Comparison of ENCODE assay signal across 1 cellular context in the genomic region with DNA sequence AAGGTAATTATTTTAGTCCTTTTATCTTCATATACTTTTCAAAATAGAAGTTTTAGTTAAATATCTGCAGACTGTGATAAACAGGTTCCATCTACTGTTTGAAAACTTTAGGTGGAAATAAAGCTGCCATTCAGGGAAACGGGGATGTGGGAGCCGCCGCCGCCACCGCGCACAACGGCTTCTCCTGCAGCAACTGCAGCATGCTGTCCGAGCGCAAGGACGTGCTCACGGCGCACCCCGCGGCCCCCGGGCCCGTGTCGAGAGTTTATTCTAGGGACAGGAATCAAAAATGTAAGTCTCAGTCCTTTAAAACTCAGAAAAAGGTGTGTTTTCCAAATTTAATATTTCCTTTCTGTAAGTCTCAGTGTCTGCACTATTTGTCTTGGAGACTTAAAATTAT.
TF ChIP-seq lines count a peak whose summit lies in the region.

No MANE protein-coding gene starts in this region.

TF ChIP-seq in GM23338, 12 proteins besides CTCF, POLR2A, EP300 and RAD21 (continued from another document):
- TF ChIP-seq ZNF114 (CRISPR knock-in tag; IDR thresholded peaks at IDR 0.05) (no peak), STAT1 (IDR thresholded peaks at IDR 0.05; ENCODE audit: unreplicated experiment) (no peak)
- TF ChIP-seq, protein P1, sequence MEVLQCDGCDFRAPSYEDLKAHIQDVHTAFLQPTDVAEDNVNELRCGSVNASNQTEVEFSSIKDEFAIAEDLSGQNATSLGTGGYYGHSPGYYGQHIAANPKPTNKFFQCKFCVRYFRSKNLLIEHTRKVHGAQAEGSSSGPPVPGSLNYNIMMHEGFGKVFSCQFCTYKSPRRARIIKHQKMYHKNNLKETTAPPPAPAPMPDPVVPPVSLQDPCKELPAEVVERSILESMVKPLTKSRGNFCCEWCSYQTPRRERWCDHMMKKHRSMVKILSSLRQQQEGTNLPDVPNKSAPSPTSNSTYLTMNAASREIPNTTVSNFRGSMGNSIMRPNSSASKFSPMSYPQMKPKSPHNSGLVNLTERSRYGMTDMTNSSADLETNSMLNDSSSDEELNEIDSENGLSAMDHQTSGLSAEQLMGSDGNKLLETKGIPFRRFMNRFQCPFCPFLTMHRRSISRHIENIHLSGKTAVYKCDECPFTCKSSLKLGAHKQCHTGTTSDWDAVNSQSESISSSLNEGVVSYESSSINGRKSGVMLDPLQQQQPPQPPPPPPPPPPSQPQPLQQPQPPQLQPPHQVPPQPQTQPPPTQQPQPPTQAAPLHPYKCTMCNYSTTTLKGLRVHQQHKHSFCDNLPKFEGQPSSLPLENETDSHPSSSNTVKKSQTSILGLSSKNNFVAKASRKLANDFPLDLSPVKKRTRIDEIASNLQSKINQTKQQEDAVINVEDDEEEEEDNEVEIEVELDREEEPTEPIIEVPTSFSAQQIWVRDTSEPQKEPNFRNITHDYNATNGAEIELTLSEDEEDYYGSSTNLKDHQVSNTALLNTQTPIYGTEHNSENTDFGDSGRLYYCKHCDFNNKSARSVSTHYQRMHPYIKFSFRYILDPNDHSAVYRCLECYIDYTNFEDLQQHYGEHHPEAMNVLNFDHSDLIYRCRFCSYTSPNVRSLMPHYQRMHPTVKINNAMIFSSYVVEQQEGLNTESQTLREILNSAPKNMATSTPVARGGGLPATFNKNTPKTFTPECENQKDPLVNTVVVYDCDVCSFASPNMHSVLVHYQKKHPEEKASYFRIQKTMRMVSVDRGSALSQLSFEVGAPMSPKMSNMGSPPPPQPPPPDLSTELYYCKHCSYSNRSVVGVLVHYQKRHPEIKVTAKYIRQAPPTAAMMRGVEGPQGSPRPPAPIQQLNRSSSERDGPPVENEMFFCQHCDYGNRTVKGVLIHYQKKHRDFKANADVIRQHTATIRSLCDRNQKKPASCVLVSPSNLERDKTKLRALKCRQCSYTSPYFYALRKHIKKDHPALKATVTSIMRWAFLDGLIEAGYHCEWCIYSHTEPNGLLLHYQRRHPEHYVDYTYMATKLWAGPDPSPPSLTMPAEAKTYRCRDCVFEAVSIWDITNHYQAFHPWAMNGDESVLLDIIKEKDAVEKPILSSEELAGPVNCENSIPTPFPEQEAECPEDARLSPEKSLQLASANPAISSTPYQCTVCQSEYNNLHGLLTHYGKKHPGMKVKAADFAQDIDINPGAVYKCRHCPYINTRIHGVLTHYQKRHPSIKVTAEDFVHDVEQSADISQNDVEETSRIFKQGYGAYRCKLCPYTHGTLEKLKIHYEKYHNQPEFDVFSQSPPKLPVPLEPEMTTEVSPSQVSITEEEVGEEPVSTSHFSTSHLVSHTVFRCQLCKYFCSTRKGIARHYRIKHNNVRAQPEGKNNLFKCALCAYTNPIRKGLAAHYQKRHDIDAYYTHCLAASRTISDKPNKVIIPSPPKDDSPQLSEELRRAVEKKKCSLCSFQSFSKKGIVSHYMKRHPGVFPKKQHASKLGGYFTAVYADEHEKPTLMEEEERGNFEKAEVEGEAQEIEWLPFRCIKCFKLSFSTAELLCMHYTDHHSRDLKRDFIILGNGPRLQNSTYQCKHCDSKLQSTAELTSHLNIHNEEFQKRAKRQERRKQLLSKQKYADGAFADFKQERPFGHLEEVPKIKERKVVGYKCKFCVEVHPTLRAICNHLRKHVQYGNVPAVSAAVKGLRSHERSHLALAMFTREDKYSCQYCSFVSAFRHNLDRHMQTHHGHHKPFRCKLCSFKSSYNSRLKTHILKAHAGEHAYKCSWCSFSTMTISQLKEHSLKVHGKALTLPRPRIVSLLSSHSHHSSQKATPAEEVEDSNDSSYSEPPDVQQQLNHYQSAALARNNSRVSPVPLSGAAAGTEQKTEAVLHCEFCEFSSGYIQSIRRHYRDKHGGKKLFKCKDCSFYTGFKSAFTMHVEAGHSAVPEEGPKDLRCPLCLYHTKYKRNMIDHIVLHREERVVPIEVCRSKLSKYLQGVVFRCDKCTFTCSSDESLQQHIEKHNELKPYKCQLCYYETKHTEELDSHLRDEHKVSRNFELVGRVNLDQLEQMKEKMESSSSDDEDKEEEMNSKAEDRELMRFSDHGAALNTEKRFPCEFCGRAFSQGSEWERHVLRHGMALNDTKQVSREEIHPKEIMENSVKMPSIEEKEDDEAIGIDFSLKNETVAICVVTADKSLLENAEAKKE (CRISPR knock-in tag; IDR thresholded peaks at IDR 0.05), result no peak
TF ChIP-seq in GM23338: peak in this region for 0.
